ENCODE assay signal across 8 cellular contexts in genomic region chr1:20661235-20662109, GRCh38. TPM values are rescaled to one million over a fixed set of nuclear protein-coding genes. Genes with fewer than 3 reads are reported as not detected.
DNase-seq lines count a peak whose midpoint lies in the region; ATAC-seq and TF ChIP-seq lines count a peak whose summit lies in the region.

Gene DDOST (minus strand): TSS chr1:20661369. CDS start chr1:20661350, 19 bp downstream.

- no peak for TF ChIP-seq CTCF in activated B cell treated with CpG ODN at 0.5 μM for 24 hours (IDR thresholded peaks at IDR 0.05)

- H3K27ac Mint-ChIP-seq in activated B cell treated with CpG ODN at 0.5 μM for 24 hours = peak within 1 kb of the TSS; percentile 98

- peaks cover 46% of the 10 kb centered on the region for H3K36me3 Mint-ChIP-seq in activated B cell treated with CpG ODN at 0.5 μM for 24 hours (ENCODE audit: low read depth)

- CTCF ChIA-PET in activated B cell treated with CpG ODN at 0.5 μM for 24 hours (lab: Charles Lee) = interaction anchor here (0.9 kb wide), 1 partner anchor 27 kb away, joined by 4 read pairs; no protein-coding TSS in a partner anchor

- intact Hi-C loops in activated B cell treated with CpG ODN at 0.5 μM for 24 hours (cut with micrococcal nuclease) = loop anchor here (1.0 kb wide), 2 partner anchors 27 to 68 kb away; no protein-coding TSS in a partner anchor

- H3K27me3 Mint-ChIP-seq in activated B cell treated with CpG ODN at 0.5 μM for 24 hours = no peaks in the 10 kb centered on the region

- no peaks in the 10 kb centered on the region for H3K9me3 Mint-ChIP-seq in activated B cell treated with CpG ODN at 0.5 μM for 24 hours

- DNase-seq in AG08395 (ENCODE audit: low spot score) (peak; percentile 99), NCI-H226 (peak; percentile 99), activated B cell treated with CpG ODN at 0.5 μM for 24 hours (peak; percentile 83), inferior parietal cortex (ENCODE audit: extremely low spot score) (peak; percentile 99)
- peak; percentile 95 for DNase-seq in central memory CD4-positive, alpha-beta T cell
- peak; percentile 91 for DNase-seq in stimulated activated CD4-positive, alpha-beta T cell treated with anti-CD3 and anti-CD28 coated beads, Interleukin-12 subunit alpha, Interleukin-12 subunit beta, amount 100 ng/mL, for 24 hours (ENCODE audit: low read depth in 2 of 2)

- POLR2A ChIA-PET in activated B cell treated with CpG ODN at 0.5 μM for 24 hours (lab: Charles Lee) = interaction anchor here (0.6 to 1.9 kb wide), 11 partner anchors 16 to 1121 kb away, joined by 3 to 17 read pairs (median 4); partner anchors contain the start of genes HP1BP3, SH2D5 and USP48

- peaks cover 33% of the 10 kb centered on the region for H3K4me1 Mint-ChIP-seq in activated B cell treated with CpG ODN at 0.5 μM for 24 hours

- ATAC-seq in GM18907 (IDR thresholded peaks at IDR 0.05; ENCODE audit: unreplicated experiment) (peak; percentile 94), HG03175 (IDR thresholded peaks at IDR 0.05; ENCODE audit: unreplicated experiment) (peak; percentile 94), activated B cell treated with CpG ODN at 0.5 μM for 24 hours (ENCODE audit: low read depth) (peak; percentile 95)

- peak within 1 kb of the TSS; percentile 99 for H3K4me3 Mint-ChIP-seq in activated B cell treated with CpG ODN at 0.5 μM for 24 hours

RNA-seq across cellular contexts. Expression of gene DDOST, which starts in this region (rescaled TPM):
- 132 TPM in 2 replicates for total RNA-seq in activated B cell treated with CpG ODN at 0.5 μM for 24 hours

Comparison
In these comparisons a context has a peak if more than half of its experiments do, and no peak if none do; other contexts are left out.
1. Peak in every context shown above with its lines: DNase-seq and ATAC-seq.